In genomic region chrX:6223516-6223915, GRCh38 we compare ENCODE assay signal across 27 cellular contexts. TPM values are rescaled to one million over a fixed set of nuclear protein-coding genes. Genes with fewer than 3 reads are reported as not detected.
DNase-seq lines count a peak whose midpoint lies in the region; ATAC-seq, FAIRE-seq and TF ChIP-seq lines count a peak whose summit lies in the region.
"Had no signal": no experiment of that assay in that cellular context is flagged by ENCODE, and none has a peak within 500 bp of the region (broad histone marks: within the 10 kb centered on the region; RNA-seq: fewer than 3 reads in every experiment).

No MANE protein-coding gene starts in this region.

- DNase-seq in GM18507 (ENCODE audit: extremely low spot score, insufficient read length, low read depth): no peak
- DNase-seq in NCI-H748 treated with DMSO at 0.1 percent for 48 hours (lab: John Stamatoyannopoulos, UW): peak; percentile 25
- DNase-seq in NCI-H2227 treated with DMSO at 0.1 percent for 48 hours (lab: John Stamatoyannopoulos, UW): no peak
- DNase-seq in posterior cingulate gyrus: no peak
- DNase-seq in Right ventricle myocardium inferior (ENCODE audit: missing footprints): no peak
- no peak for DNase-seq in dermis blood vessel endothelial cell
- DNase-seq: activated B cell treated with CpG ODN at 0.5 μM for 24 hours; activated CD4-positive, alpha-beta T cell treated with anti-CD3 and anti-CD28 coated beads, Interleukin-2, amount 50 U/mL, for 1 hour; activated naive CD4-positive, alpha-beta T cell treated with Interleukin-2 at 50 U/mL for 16 hours; activated T-cell treated with anti-CD3 and anti-CD28 coated beads, Interleukin-2, amount 50 U/mL, for 48 hours; adrenal gland; CD8-positive, alpha-beta T cell; effector CD4-positive, alpha-beta T cell; GOT3; KG1; naive thymus-derived CD8-positive, alpha-beta T cell; NCI-H1694 treated with DMSO at 0.1 percent for 48 hours; NCI-H2171; NCI-H524 treated with DMSO at 0.1 percent for 48 hours; Peyer's patch; right cardiac atrium; SIG-M5 had no signal

- intact Hi-C loops in posterior cingulate gyrus (cut with DNase I) (loop anchor here (5.0 kb wide), 1 partner anchor 201 kb away; no protein-coding TSS in a partner anchor), Right ventricle myocardium inferior (cut with DNase I) (no loop called here)

- no peak for TF ChIP-seq CTCF in nephron (IDR thresholded peaks at IDR 0.05; ENCODE audit: unreplicated experiment in 3 of 3)

- H3K27me3 Mint-ChIP-seq in nephron (ENCODE audit: low read depth): peaks cover 20% of the 10 kb centered on the region

- H3K27ac Mint-ChIP-seq in nephron: no peak overlapping the region
- H3K27ac Mint-ChIP-seq: activated B cell treated with CpG ODN at 0.5 μM for 24 hours; B cell; CD8-positive, alpha-beta T cell; naive thymus-derived CD8-positive, alpha-beta T cell had no signal

- H3K36me3 Mint-ChIP-seq in nephron (ENCODE audit: low read depth): no peaks in the 10 kb centered on the region
- H3K36me3 Mint-ChIP-seq: CD8-positive, alpha-beta T cell had no signal

- H3K4me3 Mint-ChIP-seq in nephron: peak overlapping the region; percentile 31 to 69 (median 42)
- H3K4me3 Mint-ChIP-seq: activated B cell treated with CpG ODN at 0.5 μM for 24 hours; B cell; CD8-positive, alpha-beta T cell; naive thymus-derived CD8-positive, alpha-beta T cell had no signal

- ATAC-seq in GM19395 (IDR thresholded peaks at IDR 0.05; ENCODE audit: unreplicated experiment) (peak; percentile 51), Right ventricle myocardium inferior (no peak)
- ATAC-seq: CD8-positive, alpha-beta T cell; naive thymus-derived CD8-positive, alpha-beta T cell; right cardiac atrium had no signal

- peak; percentile 50 for FAIRE-seq in GM18507 (lab: Jason Lieb, UNC)
- FAIRE-seq: keratinocyte had no signal

- no peaks in the 10 kb centered on the region for H3K9me3 Mint-ChIP-seq in nephron
- H3K9me3 Mint-ChIP-seq: activated B cell treated with CpG ODN at 0.5 μM for 24 hours; CD8-positive, alpha-beta T cell had no signal

- H3K4me1 Mint-ChIP-seq in nephron: peaks cover 20% of the 10 kb centered on the region

RNA-seq across cellular contexts. Expression of gene NLGN4X, which starts 5.2 kb away (rescaled TPM):
- total RNA-seq in Right ventricle myocardium inferior: 3.3 TPM
- total RNA-seq in dermis blood vessel endothelial cell: 0.34 and 0.98 TPM in 2 replicates
- total RNA-seq: CD8-positive, alpha-beta T cell; G401; naive thymus-derived CD8-positive, alpha-beta T cell had no signal
